In genomic region chr13:101647760-101648159, GRCh38 we compare ENCODE assay signal across 36 cellular contexts.
"Had no signal": no experiment of that assay in that cellular context is flagged by ENCODE, and none has a peak within 500 bp of the region (broad histone marks: within the 10 kb centered on the region; RNA-seq: fewer than 3 reads in every experiment).

No MANE protein-coding gene starts in this region.

- H3K27ac ChIP-seq: ascending aorta, RWPE1, VCaP had no signal

- H3K27me3 ChIP-seq: ascending aorta had no signal

- DNase-seq: activated B cell treated with CpG ODN at 0.5 μM for 24 hours; activated CD4-positive, alpha-beta memory T cell treated with anti-CD3 and anti-CD28 coated beads, Interleukin-2, amount 10 ng/mL, durations not matched to agents 7 days and 5 days; activated CD4-positive, alpha-beta T cell treated with anti-CD3 and anti-CD28 coated beads for 48 hours; activated CD4-positive, CD25-positive, alpha-beta regulatory T cell treated with anti-CD3 and anti-CD28 coated beads, Interleukin-2, amount 50 U/mL, for 72 hours; activated CD8-positive, alpha-beta memory T cell treated with anti-CD3 and anti-CD28 coated beads for 24 hours; activated CD8-positive, alpha-beta memory T cell treated with anti-CD3 and anti-CD28 coated beads, Interleukin-2, amount 10 ng/mL, durations not matched to agents 7 days and 5 days; activated CD8-positive, alpha-beta memory T cell treated with anti-CD3 and anti-CD28 coated beads, Interleukin-2, amount 50 U/mL, for 48 hours; activated effector memory CD4-positive, alpha-beta T cell treated with Interleukin-2 at 50 U/mL for 16 hours; activated naive CD4-positive, alpha-beta T cell treated with anti-CD3 and anti-CD28 coated beads, Interleukin-2, amount 10 ng/mL, durations not matched to agents 7 days and 5 days; activated naive CD8-positive, alpha-beta T cell treated with anti-CD3 and anti-CD28 coated beads, Interleukin-2, amount 50 U/mL, for 24 hours; activated T-cell treated with anti-CD3 and anti-CD28 coated beads, Interleukin-2, amount 50 U/mL, for 48 hours; amniotic stem cell; Karpas-422; KBM-7; MM.1S; MV-4-11; NCI-H1092; NCI-H1436 treated with DMSO at 0.1 percent for 48 hours; NCI-H1694 treated with DMSO at 0.1 percent for 48 hours; NCI-H2029; NCI-H2107; NCI-H2171; NCI-H510A; NCI-H526; NCI-H748 treated with DMSO at 0.1 percent for 48 hours; NK-92 treated with Interleukin-12 subunit alpha and Interleukin-12 subunit beta, amount 100 ng/mL, for 24 hours; PC-3; Right ventricle myocardium superior; SW 1271; T-helper 1 cell; T-helper 2 cell; T-helper 9 cell had no signal

- H3K4me1 ChIP-seq: ascending aorta had no signal

- H3K4me3 ChIP-seq: ascending aorta had no signal

- H3K36me3 ChIP-seq: ascending aorta had no signal

- FAIRE-seq: RCC 7860 had no signal

- ATAC-seq: activated CD8-positive, alpha-beta memory T cell treated with anti-CD3 and anti-CD28 coated beads, Interleukin-2, amount 10 ng/mL, durations not matched to agents 7 days and 5 days; activated naive CD8-positive, alpha-beta T cell treated with anti-CD3 and anti-CD28 coated beads, Interleukin-2, amount 50 U/mL, for 24 hours; PC-3 had no signal

- H3K9me3 ChIP-seq: ascending aorta had no signal
